In the genomic region with DNA sequence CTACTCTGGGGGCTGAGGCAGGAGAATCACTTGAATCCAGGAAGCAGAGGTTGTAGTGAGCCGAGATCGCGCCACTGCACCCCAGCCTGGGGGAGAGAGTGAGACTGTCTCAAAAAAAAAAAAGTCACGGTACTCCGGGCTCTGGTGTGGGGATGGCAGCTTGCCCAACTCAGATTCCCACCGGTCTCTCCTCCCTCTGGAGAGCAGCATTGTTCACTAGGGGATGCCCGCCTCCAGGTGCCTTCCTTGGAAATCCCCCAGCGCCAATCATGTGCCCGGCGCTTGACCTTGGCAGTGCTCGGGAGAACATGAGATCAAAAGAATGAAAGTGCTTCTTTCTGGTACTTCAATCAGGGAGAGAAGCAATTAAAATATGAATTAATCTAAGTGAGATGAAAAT, we compare ENCODE assay signal across 1 cellular context.
TF ChIP-seq lines count a peak whose summit lies in the region.

No MANE protein-coding gene starts in this region.

TF ChIP-seq in SK-N-SH, 30 proteins besides CTCF, POLR2A, EP300 and RAD21 (continued from another document):
- TF ChIP-seq, protein P1, sequence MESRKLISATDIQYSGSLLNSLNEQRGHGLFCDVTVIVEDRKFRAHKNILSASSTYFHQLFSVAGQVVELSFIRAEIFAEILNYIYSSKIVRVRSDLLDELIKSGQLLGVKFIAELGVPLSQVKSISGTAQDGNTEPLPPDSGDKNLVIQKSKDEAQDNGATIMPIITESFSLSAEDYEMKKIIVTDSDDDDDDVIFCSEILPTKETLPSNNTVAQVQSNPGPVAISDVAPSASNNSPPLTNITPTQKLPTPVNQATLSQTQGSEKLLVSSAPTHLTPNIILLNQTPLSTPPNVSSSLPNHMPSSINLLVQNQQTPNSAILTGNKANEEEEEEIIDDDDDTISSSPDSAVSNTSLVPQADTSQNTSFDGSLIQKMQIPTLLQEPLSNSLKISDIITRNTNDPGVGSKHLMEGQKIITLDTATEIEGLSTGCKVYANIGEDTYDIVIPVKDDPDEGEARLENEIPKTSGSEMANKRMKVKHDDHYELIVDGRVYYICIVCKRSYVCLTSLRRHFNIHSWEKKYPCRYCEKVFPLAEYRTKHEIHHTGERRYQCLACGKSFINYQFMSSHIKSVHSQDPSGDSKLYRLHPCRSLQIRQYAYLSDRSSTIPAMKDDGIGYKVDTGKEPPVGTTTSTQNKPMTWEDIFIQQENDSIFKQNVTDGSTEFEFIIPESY (IDR thresholded peaks at IDR 0.05; ENCODE audit: borderline replicate concordance, low read depth), result no peak
- TF ChIP-seq SMC3 (IDR thresholded peaks at IDR 0.05; ENCODE audit: low read depth, low read length) (no peak), RFX5 (IDR thresholded peaks at IDR 0.05; ENCODE audit: low read length) (no peak), RCOR1 (IDR thresholded peaks at IDR 0.05; ENCODE audit: low read length) (no peak), MEF2A (IDR thresholded peaks at IDR 0.05; ENCODE audit: borderline replicate concordance, low read depth) (no peak), NRF1 (IDR thresholded peaks at IDR 0.05; ENCODE audit: low read depth, low read length) (no peak)
